In genomic region chr16:50301626-50302471, GRCh38 we compare ENCODE assay signal across 12 cellular contexts. TPM values are rescaled to one million over a fixed set of nuclear protein-coding genes. Genes with fewer than 3 reads are reported as not detected.
DNase-seq lines count a peak whose midpoint lies in the region; ATAC-seq and TF ChIP-seq lines count a peak whose summit lies in the region.
"Had no signal": no experiment of that assay in that cellular context is flagged by ENCODE, and none has a peak within 500 bp of the region (broad histone marks: within the 10 kb centered on the region; RNA-seq: fewer than 3 reads in every experiment).

No MANE protein-coding gene starts in this region.

- no peak overlapping the region for H3K4me3 Mint-ChIP-seq in dendritic cell treated with granulocyte-macrophage colony-stimulating factor and Interleukin-4, amounts not matched to agents 40 ng/mL and 50 ng/mL, for 4 days
- H3K4me3 Mint-ChIP-seq in activated T-cell treated with anti-CD3 and anti-CD28 coated beads, Interleukin-2, amount 50 U/mL, for 72 hours: no peak overlapping the region
- H3K4me3 Mint-ChIP-seq: nephron progenitor cell had no signal

- intact Hi-C loops in dendritic cell treated with granulocyte-macrophage colony-stimulating factor and Interleukin-4, amounts not matched to agents 40 ng/mL and 50 ng/mL, for 4 days (cut with micrococcal nuclease): no loop called here
- intact Hi-C loops in lower lobe of right lung (cut with DNase I): no loop called here

- H3K4me1 Mint-ChIP-seq in dendritic cell treated with granulocyte-macrophage colony-stimulating factor and Interleukin-4, amounts not matched to agents 40 ng/mL and 50 ng/mL, for 4 days (ENCODE audit: low read depth): peaks cover 34% of the 10 kb centered on the region
- H3K4me1 Mint-ChIP-seq in activated T-cell treated with anti-CD3 and anti-CD28 coated beads, Interleukin-2, amount 50 U/mL, for 72 hours (ENCODE audit: low read depth): no peaks in the 10 kb centered on the region

- peaks cover 27% of the 10 kb centered on the region for H3K4me1 ChIP-seq in ACC112 (ENCODE audit: control insufficient read depth, insufficient read depth, low read length, unreplicated experiment)
- H3K4me1 ChIP-seq in lower lobe of right lung: peaks cover 19% of the 10 kb centered on the region

- H3K27ac ChIP-seq in ACC112 (ENCODE audit: low read depth, low read length) (peak overlapping the region; percentile 61), lower lobe of right lung (no peak overlapping the region)
- H3K27ac ChIP-seq: SK-N-MC had no signal

- peaks cover 100% of the 10 kb centered on the region for H3K36me3 Mint-ChIP-seq in dendritic cell treated with granulocyte-macrophage colony-stimulating factor and Interleukin-4, amounts not matched to agents 40 ng/mL and 50 ng/mL, for 4 days (ENCODE audit: low read depth)
- peaks cover 0 to 1% of the 10 kb centered on the region in 2 donors for H3K36me3 Mint-ChIP-seq in activated T-cell treated with anti-CD3 and anti-CD28 coated beads, Interleukin-2, amount 50 U/mL, for 72 hours (ENCODE audit: insufficient read depth in 2 of 2)

- no peak for TF ChIP-seq CTCF in lower lobe of right lung (IDR thresholded peaks at IDR 0.05)

- peak overlapping the region; percentile 67 for H3K27ac Mint-ChIP-seq in dendritic cell treated with granulocyte-macrophage colony-stimulating factor and Interleukin-4, amounts not matched to agents 40 ng/mL and 50 ng/mL, for 4 days
- H3K27ac Mint-ChIP-seq in activated T-cell treated with anti-CD3 and anti-CD28 coated beads, Interleukin-2, amount 50 U/mL, for 72 hours: no peak overlapping the region

- H3K9me3 ChIP-seq in lower lobe of right lung: no peaks in the 10 kb centered on the region

- H3K9me3 Mint-ChIP-seq in dendritic cell treated with granulocyte-macrophage colony-stimulating factor and Interleukin-4, amounts not matched to agents 40 ng/mL and 50 ng/mL, for 4 days: no peaks in the 10 kb centered on the region
- no peaks in the 10 kb centered on the region for H3K9me3 Mint-ChIP-seq in activated T-cell treated with anti-CD3 and anti-CD28 coated beads, Interleukin-2, amount 50 U/mL, for 72 hours
- H3K9me3 Mint-ChIP-seq: nephron progenitor cell had no signal

- H3K27me3 ChIP-seq in ACC112 (ENCODE audit: insufficient read depth, low read length) (no peaks in the 10 kb centered on the region), lower lobe of right lung (ENCODE audit: low read depth) (no peaks in the 10 kb centered on the region)

- H3K4me3 ChIP-seq in ACC112 (ENCODE audit: low read depth, low read length): no peak overlapping the region
- no peak overlapping the region for H3K4me3 ChIP-seq in lower lobe of right lung
- H3K4me3 ChIP-seq: SK-N-MC had no signal

- no peaks in the 10 kb centered on the region for H3K79me2 ChIP-seq in ACC112 (ENCODE audit: control insufficient read depth, insufficient read depth, low read length, unreplicated experiment)

- H3K27me3 Mint-ChIP-seq in dendritic cell treated with granulocyte-macrophage colony-stimulating factor and Interleukin-4, amounts not matched to agents 40 ng/mL and 50 ng/mL, for 4 days: no peaks in the 10 kb centered on the region
- H3K27me3 Mint-ChIP-seq in activated T-cell treated with anti-CD3 and anti-CD28 coated beads, Interleukin-2, amount 50 U/mL, for 72 hours (ENCODE audit: low read depth): no peaks in the 10 kb centered on the region

- no peak overlapping the region for H2AFZ ChIP-seq in ACC112 (ENCODE audit: low read length, unreplicated experiment)

- no peaks in the 10 kb centered on the region for H3K36me3 ChIP-seq in ACC112 (ENCODE audit: insufficient read depth, low read length)
- peaks cover 88% of the 10 kb centered on the region for H3K36me3 ChIP-seq in lower lobe of right lung

- DNase-seq in HS-27A (ENCODE audit: low read depth) (peak; percentile 30), lower lobe of right lung (peak; percentile 46), DMS 273 treated with DMSO at 0.1 percent for 48 hours (lab: John Stamatoyannopoulos, UW) (no peak)
- DNase-seq in activated T-cell treated with anti-CD3 and anti-CD28 coated beads, Interleukin-2, amount 50 U/mL, for 72 hours: no peak
- DNase-seq: erythroblast, NCI-H1105 treated with DMSO at 0.1 percent for 48 hours, nephron progenitor cell had no signal

- ATAC-seq in lower lobe of right lung: peak; percentile 16 to 48
- ATAC-seq in HG03342 (IDR thresholded peaks at IDR 0.05; ENCODE audit: unreplicated experiment): no peak
- no peak for ATAC-seq in GM21717 (IDR thresholded peaks at IDR 0.05; ENCODE audit: unreplicated experiment)
- no peak for ATAC-seq in activated T-cell treated with anti-CD3 and anti-CD28 coated beads, Interleukin-2, amount 50 U/mL, for 72 hours (replicated peaks in 1 of 2)

RNA-seq across cellular contexts. Expression of gene ADCY7, which starts 35.5 kb away (rescaled TPM):
- 115 TPM for total RNA-seq in lower lobe of right lung
- total RNA-seq in activated T-cell treated with anti-CD3 and anti-CD28 coated beads, Interleukin-2, amount 50 U/mL, for 72 hours: 10 to 100 TPM; 67.5 to 97.1 TPM

Comparison
In these comparisons a context has a peak if more than half of its experiments do, and no peak if none do; other contexts are left out.
1. DNase-seq: peak in HS-27A (single experiment) and lower lobe of right lung (single experiment); none in DMS 273 treated with DMSO at 0.1 percent for 48 hours (single experiment) and activated T-cell treated with anti-CD3 and anti-CD28 coated beads, Interleukin-2, amount 50 U/mL, for 72 hours (0 of 2).
2. ATAC-seq: peak in lower lobe of right lung (2 of 2); none in HG03342 (single experiment), GM21717 (single experiment) and activated T-cell treated with anti-CD3 and anti-CD28 coated beads, Interleukin-2, amount 50 U/mL, for 72 hours (0 of 2).